8 cellular contexts compared by ENCODE assay signal in genomic region chr17:49556183-49556943, GRCh38. TPM values are rescaled to one million over a fixed set of nuclear protein-coding genes. Genes with fewer than 3 reads are reported as not detected.
A peak's percentile ranks its signal among the peaks of the same experiment; 100 is the strongest.
DNase-seq lines count a peak whose midpoint lies in the region; ATAC-seq, FAIRE-seq and TF ChIP-seq lines count a peak whose summit lies in the region.

No MANE protein-coding gene starts in this region.

- H3K56ac ChIP-seq in H1 (replicated peaks; ENCODE audit: insufficient read length, low read depth, low read length) = no peak overlapping the region

- H3K4ac ChIP-seq in H1 (replicated peaks; ENCODE audit: insufficient read length, low read depth, low read length) = peak overlapping the region; percentile 90

- no peak overlapping the region for H3K27ac ChIP-seq in H1 (ENCODE audit: low read depth, low read length)

- peak overlapping the region; percentile 98 for H2AFZ ChIP-seq in H1 (ENCODE audit: low read length)

- H2AK5ac ChIP-seq in H1 (ENCODE audit: low read depth, low read length) = no peak overlapping the region

- no peaks in the 10 kb centered on the region for H3K23me2 ChIP-seq in H1 (ENCODE audit: low read depth, low read length)

- H2BK12ac ChIP-seq in H1 (ENCODE audit: low read depth, low read length) = peak overlapping the region; percentile 22; the same call in 1 of the 2 replicates

- peak in 1 of 2 experiments; percentile 36; a peak in 1 of 3 replicates for TF ChIP-seq EP300 in H1 (IDR thresholded peaks at IDR 0.05; ENCODE audit: borderline replicate concordance in 1 of 2, low read depth in 2 of 2, low read length in 2 of 2)

- no peaks in the 10 kb centered on the region for H4K20me1 ChIP-seq in H1 (replicated peaks in 1 of 2; ENCODE audit: control insufficient read depth in 1 of 2, insufficient read depth in 2 of 2, low read length in 2 of 2)

- H3K27me3 ChIP-seq in H1 (replicated peaks in 1 of 4; ENCODE audit: control insufficient read depth in 3 of 4, extremely low read depth in 1 of 4, insufficient read depth in 3 of 4, low read length in 3 of 4) = peaks cover 0 to 3% (median 1%) of the 10 kb centered on the region in 4 experiments; a peak in 2 of 7 replicates

- H3K4me2 ChIP-seq in H1 (ENCODE audit: insufficient read depth in 1 of 2, low read depth in 2 of 2, low read length in 2 of 2) = peak overlapping the region in 1 of 2 experiments; percentile 30; a peak in 2 of 4 replicates

- CTCF ChIA-PET in H1 (lab: Charles Lee; ENCODE audit: partially characterized antibody) = interaction anchor here (0.6 to 16.4 kb wide), 62 partner anchors 10 to 445 kb away, joined by 3 to 228 read pairs (median 6); partner anchors contain the start of genes NGFR, NXPH3, PHB1 and PHOSPHO1

- H3K4me1 ChIP-seq in H1 (replicated peaks in 1 of 4; ENCODE audit: control insufficient read depth in 3 of 4, insufficient read depth in 4 of 4, low read length in 3 of 4) = no peaks in the 10 kb centered on the region
- no peaks in the 10 kb centered on the region for H3K4me1 ChIP-seq in mucosa of descending colon (ENCODE audit: low read depth)

- H3K18ac ChIP-seq in H1 (ENCODE audit: extremely low read depth, low read length) = no peak overlapping the region

- no peak overlapping the region for H2BK5ac ChIP-seq in H1 (ENCODE audit: low read depth, low read length)

- H2BK20ac ChIP-seq in H1 (ENCODE audit: low read length) = peak overlapping the region; percentile 4; the same call in 1 of the 2 replicates

- peak overlapping the region; percentile 61 for H4K91ac ChIP-seq in H1 (replicated peaks; ENCODE audit: insufficient read length, low read length)

- H4K8ac ChIP-seq in H1 (ENCODE audit: extremely low read depth, insufficient read depth, low read length) = peak overlapping the region; percentile 69

- ATAC-seq in mucosa of descending colon = peak; percentile 91
- no peak for ATAC-seq in GM19452 (IDR thresholded peaks at IDR 0.05; ENCODE audit: unreplicated experiment)

- H3K79me2 ChIP-seq in H1 (ENCODE audit: control insufficient read depth in 1 of 2, insufficient read depth in 2 of 2, low read length in 2 of 2) = no peaks in the 10 kb centered on the region

- peak overlapping the region in 1 of 4 experiments; percentile 15; a peak in 1 of 8 replicates for H3K4me3 ChIP-seq in H1 (ENCODE audit: extremely low read depth in 1 of 4, insufficient read depth in 2 of 4, low read depth in 3 of 4, low read length in 4 of 4)
- no peak overlapping the region for H3K4me3 ChIP-seq in mucosa of descending colon

- no peak overlapping the region for H2BK120ac ChIP-seq in H1 (replicated peaks; ENCODE audit: low read depth, low read length)

- H3K36me3 ChIP-seq in H1 (ENCODE audit: control insufficient read depth in 2 of 4, insufficient read depth in 4 of 4, low read length in 3 of 4) (no peaks in the 10 kb centered on the region), mucosa of descending colon (ENCODE audit: low read depth) (no peaks in the 10 kb centered on the region)

- peak; percentile 97 to 99 for TF ChIP-seq RAD21 in H1 (IDR thresholded peaks at IDR 0.05 in 1 of 2, conservative IDR thresholded peaks at IDR 0.05 in 1 of 2; ENCODE audit: low read depth in 2 of 2, low read length in 2 of 2)

- H3K79me1 ChIP-seq in H1 (ENCODE audit: low read depth, low read length) = no peaks in the 10 kb centered on the region

- H3K9me3 ChIP-seq in H1 (ENCODE audit: insufficient read depth in 2 of 2, low read depth in 1 of 2, low read length in 1 of 2) (no peaks in the 10 kb centered on the region), mucosa of descending colon (no peaks in the 10 kb centered on the region)

- no peak overlapping the region for H3K14ac ChIP-seq in H1 (ENCODE audit: insufficient read length)

- POLR2A ChIA-PET in H1 (lab: Charles Lee; ENCODE audit: partially characterized antibody) = interaction anchor here (0.6 to 1.4 kb wide), 4 partner anchors 10 to 148 kb away, joined by 3 to 5 read pairs (median 4); partner anchors contain the start of gene NGFR

- no peak overlapping the region for H3K9ac ChIP-seq in H1 (replicated peaks in 1 of 4; ENCODE audit: extremely low read depth in 1 of 4, low read depth in 3 of 4, low read length in 3 of 4)

- H4K5ac ChIP-seq in H1 (ENCODE audit: insufficient read length, low read depth, low read length) = peak overlapping the region; percentile 51

- TF ChIP-seq CTCF in D721Med (IDR thresholded peaks at IDR 0.05; ENCODE audit: insufficient read depth, missing control alignments) = peak; percentile 98
- peak; percentile 94 to 98 (median 98) for TF ChIP-seq CTCF in H1 (IDR thresholded peaks at IDR 0.05; ENCODE audit: control extremely low read depth in 1 of 3, insufficient read depth in 1 of 3, low read depth in 1 of 3, low read length in 3 of 3)
- peak; percentile 97 for TF ChIP-seq CTCF in mucosa of descending colon (IDR thresholded peaks at IDR 0.05)

- no peak overlapping the region; the same call in 1 of the 2 replicates for H2BK15ac ChIP-seq in H1 (ENCODE audit: low read length)

- DNase-seq in D721Med (ENCODE audit: insufficient read length, low spot score) (peak; percentile 88), HTR-8/SVneo (ENCODE audit: insufficient read length, low spot score) (peak; percentile 94), NOMO-1 treated with DMSO at 0.1 percent for 48 hours (lab: John Stamatoyannopoulos, UW; ENCODE audit: unreplicated experiment) (peak; percentile 54), H1 (ENCODE audit: low read depth in 1 of 2, low spot score in 2 of 2) (peak in 1 of 2 experiments; percentile 98), mucosa of descending colon (peak; percentile 75 to 86 (median 79))
- peak; percentile 39 to 78 for DNase-seq in activated CD8-positive, alpha-beta memory T cell treated with anti-CD3 and anti-CD28 coated beads for 1 hour (ENCODE audit: extremely low read depth in 1 of 2, low read depth in 1 of 2)
- DNase-seq in stimulated activated CD8-positive, alpha-beta memory T cell treated with anti-CD3 and anti-CD28 coated beads, Interleukin-4, amount 100 ng/mL, for 24 hours (ENCODE audit: low read depth) = peak; percentile 75

- WGBS in H1 (ENCODE audit: extremely low coverage in 1 of 2, insufficient coverage in 1 of 2, insufficient read length in 1 of 2, insufficient replicate concordance in 2 of 2, low coverage in 1 of 2, low lambda C conversion rate in 2 of 2, missing lambda C conversion rate in 1 of 2), 2 experiments = 23% methylated on average over 30 of the region's 33 CpGs; no CpG with 5 or more reads in 1 of the 2 experiments

- intact Hi-C loops in mucosa of descending colon (cut with DNase I, micrococcal nuclease) = loop anchor here (5.0 to 10.0 kb wide), 5 partner anchors 62 to 242 kb away; partner anchors contain the start of gene NGFR (in 1 of the 2)

- FAIRE-seq in D721Med (lab: Jason Lieb, UNC) (no peak), HTR-8/SVneo (lab: Jason Lieb, UNC) (peak; percentile 96), H1 (lab: Jason Lieb, UNC) (no peak)

- TF ChIP-seq POLR2A in H1 (IDR thresholded peaks at IDR 0.05; ENCODE audit: control extremely low read depth in 1 of 2, low read depth in 2 of 2, low read length in 2 of 2) = no peak

- no peak overlapping the region for H3K23ac ChIP-seq in H1 (ENCODE audit: insufficient read length)

TF ChIP-seq in H1, 55 proteins besides CTCF, POLR2A, EP300 and RAD21 (continues in another document):
- TF ChIP-seq SRF (IDR thresholded peaks at IDR 0.05; ENCODE audit: low read depth, low read length) (no peak), POU5F1 (IDR thresholded peaks at IDR 0.05; ENCODE audit: low read depth, low read length) (no peak)

RNA-seq across cellular contexts. Expression of gene NXPH3, which starts 19.3 kb away (rescaled TPM):
- total RNA-seq in H1 (2021; fragmentation: NEBNext Ultra II Directional; extraction: Animal tissue kit (Norgen Biotek cat#: 25700)) = 3.3 and 3.7 TPM in 2 replicates
- 2.5 and 3.1 TPM in 2 replicates for polyA plus RNA-seq in H1 (2011; rRNA removed)
- polyA plus RNA-seq in H1 (2011; cell fraction: cytosol; rRNA removed) = 2.6 TPM
- 4.2 TPM for polyA plus RNA-seq in H1 (2011; cell fraction: nucleus; rRNA removed)
- polyA plus RNA-seq in H1 (2012, experiment 1 of 2) = 3.4 to 4.1 TPM (median 3.6 TPM) in 4 replicates
- 2.9 TPM for polyA plus RNA-seq in H1 (2012, experiment 2 of 2)
- polyA plus RNA-seq in H1 (2013, experiment 1 of 2) = 1.9 TPM
- polyA plus RNA-seq in H1 (2013, experiment 2 of 2) = 2.5 TPM
- 2.0 and 3.1 TPM in 2 replicates for polyA minus RNA-seq in H1 (2011; rRNA and poly(A)+ RNA removed)
- 1.8 TPM for polyA minus RNA-seq in H1 (2011; cell fraction: cytosol; rRNA and poly(A)+ RNA removed)
- 3.9 TPM for polyA minus RNA-seq in H1 (2011; cell fraction: nucleus; rRNA and poly(A)+ RNA removed)
- 10 to 100 TPM in 1 of 3 donors, 1 to 10 TPM in 1, under 1 TPM in 1; 0.93 to 19.9 (median 2.3) TPM for total RNA-seq in mucosa of descending colon
